In genomic region chr3:11651900-11652299, GRCh38 we compare ENCODE assay signal across 8 cellular contexts. TPM values are rescaled to one million over a fixed set of nuclear protein-coding genes. Genes with fewer than 3 reads are reported as not detected.
DNase-seq lines count a peak whose midpoint lies in the region; ATAC-seq and TF ChIP-seq lines count a peak whose summit lies in the region.

No MANE protein-coding gene starts in this region.

- WGBS in right cardiac atrium, result 10% methylated on average over 2 of the region's 2 CpGs

- H3K4me1 ChIP-seq in right atrium auricular region (peaks cover 0 to 6% of the 10 kb centered on the region in 2 donors), right cardiac atrium (ENCODE audit: control insufficient read depth, insufficient read depth, low read length) (no peaks in the 10 kb centered on the region), uterus (no peaks in the 10 kb centered on the region)

- H3K9me3 ChIP-seq in right atrium auricular region, result no peaks in the 10 kb centered on the region
- no peaks in the 10 kb centered on the region for H3K9me3 ChIP-seq in right cardiac atrium (ENCODE audit: control insufficient read depth, low read length)
- H3K9me3 ChIP-seq in uterus, result no peaks in the 10 kb centered on the region

- TF ChIP-seq POLR2A in uterus (IDR thresholded peaks at IDR 0.05), result no peak

- H3K27me3 ChIP-seq in right atrium auricular region, result no peaks in the 10 kb centered on the region
- no peaks in the 10 kb centered on the region for H3K27me3 ChIP-seq in right cardiac atrium (ENCODE audit: control insufficient read depth, insufficient read depth)
- no peaks in the 10 kb centered on the region for H3K27me3 ChIP-seq in uterus

- intact Hi-C loops in right cardiac atrium (cut with DNase I), result loop anchor here (2.0 to 10.0 kb wide), 4 partner anchors 153 to 275 kb away; no protein-coding TSS in a partner anchor
- intact Hi-C loops in uterus (cut with DNase I; ENCODE audit: low total_unique reads), result loop anchor here (5.0 to 10.0 kb wide), 2 partner anchors 153 to 275 kb away; no protein-coding TSS in a partner anchor

- TF ChIP-seq CTCF in right atrium auricular region (IDR thresholded peaks at IDR 0.05) (peak; percentile 47 to 68), uterus (IDR thresholded peaks at IDR 0.05) (peak; percentile 44 to 63 (median 54))

- no peak overlapping the region for H3K4me3 ChIP-seq in right atrium auricular region
- H3K4me3 ChIP-seq in right cardiac atrium (ENCODE audit: low read length), result no peak overlapping the region
- no peak overlapping the region for H3K4me3 ChIP-seq in uterus

- H3K36me3 ChIP-seq in right atrium auricular region (no peaks in the 10 kb centered on the region), uterus (no peaks in the 10 kb centered on the region)

- ATAC-seq in right cardiac atrium (no peak), HG02884 (IDR thresholded peaks at IDR 0.05; ENCODE audit: unreplicated experiment) (no peak), GM18511 (IDR thresholded peaks at IDR 0.05; ENCODE audit: unreplicated experiment) (no peak)

- H3K27ac ChIP-seq in right atrium auricular region (no peak overlapping the region), right cardiac atrium (ENCODE audit: low read length) (no peak overlapping the region), uterus (no peak overlapping the region)

- DNase-seq in right atrium auricular region (ENCODE audit: low spot score) (no peak), right cardiac atrium (no peak), SKM-1 (lab: John Stamatoyannopoulos, UW; ENCODE audit: unreplicated experiment) (peak; percentile 7), hepatic stellate cell (ENCODE audit: low spot score) (peak; percentile 37), uterus (no peak)
- no peak for DNase-seq in activated CD4-positive, alpha-beta T cell treated with anti-CD3 and anti-CD28 coated beads for 4 hours

RNA-seq across cellular contexts. Expression of gene VGLL4, which starts 8.2 kb away (rescaled TPM):
- 10 to 100 TPM; 30.2 to 64.6 TPM for total RNA-seq in right atrium auricular region
- 10 to 100 TPM; 51.8 to 66.9 (median 59.1) TPM for total RNA-seq in right cardiac atrium
- polyA plus RNA-seq in right cardiac atrium, result 40.9 TPM
- total RNA-seq in uterus, result 100 to 1,000 TPM in 3 of 4 donors, 10 to 100 TPM in 1; 79.3 to 144 (median 143) TPM

Comparison
In these comparisons a context has a peak if more than half of its experiments do, and no peak if none do; other contexts are left out.
1. DNase-seq: peak in SKM-1 (single experiment) and hepatic stellate cell (single experiment); none in right atrium auricular region (single experiment), right cardiac atrium (0 of 3), uterus (0 of 2) and activated CD4-positive, alpha-beta T cell treated with anti-CD3 and anti-CD28 coated beads for 4 hours (0 of 2).